ENCODE assay signal across 8 cellular contexts in genomic region chr13:99528547-99528946, GRCh38. TPM values are rescaled to one million over a fixed set of nuclear protein-coding genes. Genes with fewer than 3 reads are reported as not detected.
A peak's percentile ranks its signal among the peaks of the same experiment; 100 is the strongest.
DNase-seq lines count a peak whose midpoint lies in the region; ATAC-seq, FAIRE-seq and TF ChIP-seq lines count a peak whose summit lies in the region.

No MANE protein-coding gene starts in this region.

- POLR2A ChIA-PET in activated CD4-positive, alpha-beta T cell treated with anti-CD3 and anti-CD28 coated beads, Interleukin-2, amount 10 ng/mL, durations not matched to agents 7 days and 5 days (lab: Charles Lee): no interaction called here
- POLR2A ChIA-PET in PC-3 (lab: Charles Lee; ENCODE audit: unreplicated experiment): no interaction called here

- H3K4me2 ChIP-seq in PC-3 (ENCODE audit: low read length): no peak overlapping the region

- H3K9me2 ChIP-seq in PC-3 (replicated peaks; ENCODE audit: low read length): no peaks in the 10 kb centered on the region

- H3K9me3 Mint-ChIP-seq in activated CD4-positive, alpha-beta T cell treated with anti-CD3 and anti-CD28 coated beads, Interleukin-2, amount 10 ng/mL, durations not matched to agents 7 days and 5 days: peaks cover 8% of the 10 kb centered on the region

- peak; percentile 70 for ATAC-seq in HG02884 (IDR thresholded peaks at IDR 0.05; ENCODE audit: unreplicated experiment)
- peak; percentile 65 for ATAC-seq in PC-3
- no peak for ATAC-seq in esophagus mucosa

- H3K9ac ChIP-seq in PC-3 (ENCODE audit: low read length) (no peak overlapping the region), kidney (ENCODE audit: low read length in 2 of 2) (no peak overlapping the region)

- DNase-seq in activated CD4-positive, alpha-beta T cell treated with anti-CD3 and anti-CD28 coated beads, Interleukin-2, amount 10 ng/mL, durations not matched to agents 7 days and 5 days: peak; percentile 63
- no peak for DNase-seq in activated CD4-positive, alpha-beta T cell treated with anti-CD3 and anti-CD28 coated beads for 1 hour
- DNase-seq in PC-3 (peak; percentile 25), kidney (no peak), putamen (ENCODE audit: low spot score) (no peak), lower leg skin (ENCODE audit: low spot score in 2 of 2) (no peak)

- intact Hi-C loops in PC-3 (cut with micrococcal nuclease): no loop called here
- intact Hi-C loops in kidney (cut with DNase I): no loop called here
- intact Hi-C loops in lower leg skin (cut with DNase I; ENCODE audit: low total_unique reads): no loop called here

- H3K9me3 ChIP-seq in PC-3 (ENCODE audit: low read length): no peaks in the 10 kb centered on the region
- no peaks in the 10 kb centered on the region for H3K9me3 ChIP-seq in kidney (ENCODE audit: control insufficient read depth in 1 of 2, low read length in 2 of 2)

- no peak overlapping the region for H3K27ac Mint-ChIP-seq in activated CD4-positive, alpha-beta T cell treated with anti-CD3 and anti-CD28 coated beads, Interleukin-2, amount 10 ng/mL, durations not matched to agents 7 days and 5 days

- no peaks in the 10 kb centered on the region for H3K79me2 ChIP-seq in PC-3 (ENCODE audit: low read length)

- H3K27ac ChIP-seq in PC-3 (ENCODE audit: low read length): no peak overlapping the region
- no peak overlapping the region for H3K27ac ChIP-seq in kidney (ENCODE audit: low read depth in 2 of 2, low read length in 2 of 2)

- no TSS peak for BruUV-seq in PC-3 (replicated peaks; lab: Mats Ljungman, UMichigan)

- no peak overlapping the region for H2AFZ ChIP-seq in PC-3 (ENCODE audit: low read length)

- no peak overlapping the region for H3K4me3 ChIP-seq in PC-3 (ENCODE audit: low read length)
- H3K4me3 ChIP-seq in kidney (ENCODE audit: low read length in 2 of 2): no peak overlapping the region
- no peak overlapping the region for H3K4me3 ChIP-seq in lower leg skin (ENCODE audit: low read depth, poor library complexity, severe bottlenecking)

- peak; percentile 38; the same call in 1 of the 2 replicates for TF ChIP-seq CTCF in PC-3 (conservative IDR thresholded peaks at IDR 0.05; ENCODE audit: low read depth, low read length)
- TF ChIP-seq CTCF in kidney (IDR thresholded peaks at IDR 0.05; ENCODE audit: borderline replicate concordance, extremely low read depth, insufficient read depth): peak; percentile 32
- TF ChIP-seq CTCF in lower leg skin (IDR thresholded peaks at IDR 0.05): no peak

- H3K4me1 Mint-ChIP-seq in activated CD4-positive, alpha-beta T cell treated with anti-CD3 and anti-CD28 coated beads, Interleukin-2, amount 10 ng/mL, durations not matched to agents 7 days and 5 days: peaks cover 39% of the 10 kb centered on the region

- CTCF ChIA-PET in activated CD4-positive, alpha-beta T cell treated with anti-CD3 and anti-CD28 coated beads, Interleukin-2, amount 10 ng/mL, durations not matched to agents 7 days and 5 days (lab: Charles Lee): no interaction called here
- CTCF ChIA-PET in PC-3 (lab: Charles Lee): no interaction called here

- no peak for TF ChIP-seq POLR2A in lower leg skin (IDR thresholded peaks at IDR 0.05)

- no peaks in the 10 kb centered on the region for H3F3A ChIP-seq in PC-3 (ENCODE audit: low read length, unreplicated experiment)

- no peaks in the 10 kb centered on the region for H3K27me3 Mint-ChIP-seq in activated CD4-positive, alpha-beta T cell treated with anti-CD3 and anti-CD28 coated beads, Interleukin-2, amount 10 ng/mL, durations not matched to agents 7 days and 5 days

- H3K4me3 Mint-ChIP-seq in activated CD4-positive, alpha-beta T cell treated with anti-CD3 and anti-CD28 coated beads, Interleukin-2, amount 10 ng/mL, durations not matched to agents 7 days and 5 days: no peak overlapping the region

- H3K4me1 ChIP-seq in PC-3 (ENCODE audit: insufficient read depth, low read length) (no peaks in the 10 kb centered on the region; the same call in 1 of the 2 replicates), kidney (ENCODE audit: control insufficient read depth in 1 of 2, insufficient read depth in 1 of 2, low read depth in 1 of 2, low read length in 2 of 2) (no peaks in the 10 kb centered on the region)

- no peaks in the 10 kb centered on the region for H3K27me3 ChIP-seq in PC-3 (ENCODE audit: low read length)

- no peaks in the 10 kb centered on the region for H4K20me1 ChIP-seq in PC-3 (ENCODE audit: low read length)

- FAIRE-seq in kidney (lab: Jason Lieb, UNC): no peak

- H3K36me3 ChIP-seq in PC-3 (ENCODE audit: low read depth, low read length): peaks cover 6% of the 10 kb centered on the region; the same call in 1 of the 2 replicates
- peaks cover 9 to 21% of the 10 kb centered on the region in 2 donors for H3K36me3 ChIP-seq in kidney (ENCODE audit: control insufficient read depth in 1 of 2, insufficient read depth in 2 of 2, low read length in 2 of 2)

- peaks cover 55% of the 10 kb centered on the region for H3K36me3 Mint-ChIP-seq in activated CD4-positive, alpha-beta T cell treated with anti-CD3 and anti-CD28 coated beads, Interleukin-2, amount 10 ng/mL, durations not matched to agents 7 days and 5 days (ENCODE audit: low read depth)

RNA-seq across cellular contexts. Expression of gene TM9SF2, which starts 27.3 kb away (rescaled TPM):
- total RNA-seq in activated CD4-positive, alpha-beta T cell treated with anti-CD3 and anti-CD28 coated beads, Interleukin-2, amount 10 ng/mL, durations not matched to agents 7 days and 5 days: 10 to 100 TPM; 79.2 to 87.9 TPM
- 80.7 and 84.6 TPM in 2 replicates for total RNA-seq in PC-3 (2014; rRNA removed)
- total RNA-seq in kidney: 144 TPM
- 88.3 TPM for polyA plus RNA-seq in kidney (ENCODE audit: insufficient read depth, low read depth, low replicate concordance)
- 57.5 TPM for total RNA-seq in esophagus mucosa
- total RNA-seq in lower leg skin: 100 to 1,000 TPM in 2 of 4 donors, 10 to 100 TPM in 2; 66.5 to 111 (median 88.0) TPM

Comparison
In these comparisons a context has a peak if more than half of its experiments do, and no peak if none do; other contexts are left out.
1. DNase-seq: peak in activated CD4-positive, alpha-beta T cell treated with anti-CD3 and anti-CD28 coated beads, Interleukin-2, amount 10 ng/mL, durations not matched to agents 7 days and 5 days (single experiment) and PC-3 (single experiment); none in activated CD4-positive, alpha-beta T cell treated with anti-CD3 and anti-CD28 coated beads for 1 hour (single experiment), kidney (single experiment), putamen (single experiment) and lower leg skin (0 of 2).
2. CTCF ChIP-seq: peak in PC-3 (single experiment) and kidney (single experiment); none in lower leg skin (0 of 3).